Comparison of ENCODE assay signal across 1 cellular context in genomic region chr2:102055346-102055975, GRCh38.
TF ChIP-seq lines count a peak whose summit lies in the region.

No MANE protein-coding gene starts in this region.

TF ChIP-seq in IMR-90, 13 proteins besides CTCF, POLR2A, EP300 and RAD21 (continued from another document):
- TF ChIP-seq USF2 (IDR thresholded peaks at IDR 0.05; ENCODE audit: low read depth, low read length) (no peak), SMC3 (IDR thresholded peaks at IDR 0.05; ENCODE audit: low read depth, low read length) (no peak), RCOR1 (IDR thresholded peaks at IDR 0.05; ENCODE audit: insufficient replicate concordance, low read length) (no peak), MXI1 (IDR thresholded peaks at IDR 0.05; ENCODE audit: borderline replicate concordance, low read depth, low read length) (no peak), ELK1 (IDR thresholded peaks at IDR 0.05; ENCODE audit: borderline replicate concordance, low read depth, low read length) (no peak), BHLHE40 (IDR thresholded peaks at IDR 0.05; ENCODE audit: low read depth, low read length) (no peak), NFE2L2 (IDR thresholded peaks at IDR 0.05; ENCODE audit: low read depth, low read length) (no peak), CHD1 (IDR thresholded peaks at IDR 0.05; ENCODE audit: low read depth, low read length) (no peak)
